8 cellular contexts compared by ENCODE assay signal in genomic region chr11:9568854-9569587, GRCh38. TPM values are rescaled to one million over a fixed set of nuclear protein-coding genes. Genes with fewer than 3 reads are reported as not detected.
A peak's percentile ranks its signal among the peaks of the same experiment; 100 is the strongest.
DNase-seq lines count a peak whose midpoint lies in the region; ATAC-seq, FAIRE-seq and TF ChIP-seq lines count a peak whose summit lies in the region.

No MANE protein-coding gene starts in this region.

- H3K18ac ChIP-seq in IMR-90 (ENCODE audit: low read depth, low read length), result peak overlapping the region; percentile 31; the same call in 1 of the 2 replicates

- H2BK20ac ChIP-seq in IMR-90 (ENCODE audit: low read depth, low read length), result peak overlapping the region; percentile 73

- peak overlapping the region; percentile 93 for H2BK120ac ChIP-seq in IMR-90 (ENCODE audit: low read depth, low read length)

- H4K5ac ChIP-seq in IMR-90 (ENCODE audit: low read depth, low read length), result peak overlapping the region; percentile 19; the same call in 1 of the 2 replicates

- no peaks in the 10 kb centered on the region for H4K20me1 ChIP-seq in IMR-90 (ENCODE audit: insufficient read depth, low read length)

- peak overlapping the region; percentile 33; the same call in 1 of the 2 replicates for H3K9ac ChIP-seq in IMR-90 (ENCODE audit: low read depth, low read length)

- H3K4me1 Mint-ChIP-seq in T-cell, result peaks cover 6 to 32% (median 21%) of the 10 kb centered on the region in 3 donors
- H3K4me1 Mint-ChIP-seq in activated naive CD8-positive, alpha-beta T cell treated with anti-CD3 and anti-CD28 coated beads, Interleukin-2, amount 50 U/mL, for 24 hours, result peaks cover 23% of the 10 kb centered on the region

- WGBS in IMR-90 (ENCODE audit: extremely low coverage in 2 of 2, insufficient read length in 1 of 2), 2 experiments, result no CpG with 5 or more reads among the region's 7 CpGs
- 6 to 7% methylated on average over 7 of the region's 7 CpGs for WGBS in pancreas, 2 donors

- TF ChIP-seq RAD21 in IMR-90 (IDR thresholded peaks at IDR 0.05; ENCODE audit: low read length), result peak; percentile 13; the same call in 1 of the 2 replicates

- H2AK5ac ChIP-seq in IMR-90 (ENCODE audit: low read depth, low read length), result peak overlapping the region; percentile 84

- H3K36me3 ChIP-seq in IMR-90 (ENCODE audit: control insufficient read depth, insufficient read depth, low read length) (no peaks in the 10 kb centered on the region), pancreas (no peaks in the 10 kb centered on the region)

- no peak overlapping the region for H3K4me3 Mint-ChIP-seq in T-cell
- H3K4me3 Mint-ChIP-seq in activated naive CD8-positive, alpha-beta T cell treated with anti-CD3 and anti-CD28 coated beads, Interleukin-2, amount 50 U/mL, for 24 hours, result no peak overlapping the region

- TF ChIP-seq POLR2A in IMR-90 (IDR thresholded peaks at IDR 0.05; ENCODE audit: low read depth, low read length), result peak; percentile 86

- H3K9me1 ChIP-seq in IMR-90 (ENCODE audit: insufficient read depth, low read length), result peaks cover 13% of the 10 kb centered on the region

- peaks cover 3% of the 10 kb centered on the region for H3K36me3 Mint-ChIP-seq in T-cell
- H3K36me3 Mint-ChIP-seq in activated naive CD8-positive, alpha-beta T cell treated with anti-CD3 and anti-CD28 coated beads, Interleukin-2, amount 50 U/mL, for 24 hours (ENCODE audit: low read depth), result no peaks in the 10 kb centered on the region

- POLR2A ChIA-PET in IMR-90 (lab: Charles Lee; ENCODE audit: unreplicated experiment), result no interaction called here
- POLR2A ChIA-PET in T-cell (lab: Charles Lee), result interaction anchor here in 1 of 2 donors (1.0 kb wide), 1 partner anchor 8 kb away, joined by 3 read pairs; no protein-coding TSS in a partner anchor

- H3K56ac ChIP-seq in IMR-90 (ENCODE audit: extremely low read depth, insufficient read depth, low read length), result peak overlapping the region; percentile 82

- no peak for TF ChIP-seq CTCF in IMR-90 (conservative IDR thresholded peaks at IDR 0.05; ENCODE audit: low read depth, low read length)
- TF ChIP-seq CTCF in pancreas (IDR thresholded peaks at IDR 0.05), result no peak

- ATAC-seq in IMR-90 (ENCODE audit: low read depth) (peak; percentile 6; the same call in 1 of the 2 replicates), T-cell (replicated peaks in 1 of 4) (no peak), pancreas (peak; percentile 47 to 61 (median 60))
- ATAC-seq in activated naive CD8-positive, alpha-beta T cell treated with anti-CD3 and anti-CD28 coated beads, Interleukin-2, amount 50 U/mL, for 24 hours, result no peak

- H3K27ac ChIP-seq in IMR-90 (ENCODE audit: insufficient read depth, low read length), result peak overlapping the region; percentile 37
- peak overlapping the region; percentile 71 to 96 (median 90) for H3K27ac ChIP-seq in pancreas

- peak overlapping the region; percentile 16; the same call in 1 of the 2 replicates for H3K23ac ChIP-seq in IMR-90 (ENCODE audit: low read depth, low read length)

- CTCF ChIA-PET in IMR-90 (lab: Yijun Ruan, JAX) (interaction anchor here (0.7 kb wide), 1 partner anchor 18 kb away, joined by 3 read pairs; no protein-coding TSS in a partner anchor), T-cell (lab: Charles Lee) (interaction anchor here in 1 of 2 donors (0.8 to 0.9 kb wide), 2 partner anchors 44 to 837 kb away, joined by 3 to 4 read pairs; no protein-coding TSS in a partner anchor)

- BruUV-seq in IMR-90 (replicated peaks; lab: Mats Ljungman, UMichigan), result no TSS peak

- H4K8ac ChIP-seq in IMR-90 (ENCODE audit: low read depth in 2 of 2, low read length in 2 of 2), result peak overlapping the region; percentile 56 to 72

- H3K4me1 ChIP-seq in IMR-90 (ENCODE audit: control insufficient read depth, insufficient read depth, low read length), result peaks cover 8% of the 10 kb centered on the region
- H3K4me1 ChIP-seq in pancreas, result peaks cover 30 to 34% (median 32%) of the 10 kb centered on the region in 3 donors

- H2AFZ ChIP-seq in IMR-90 (replicated peaks; ENCODE audit: low read length, poor library complexity), result peak overlapping the region; percentile 52

- peak; percentile 85 for FAIRE-seq in pancreas (lab: Jason Lieb, UNC)

- H2AK9ac ChIP-seq in IMR-90 (replicated peaks; ENCODE audit: low read depth, low read length, poor library complexity), result no peak overlapping the region

- H2BK5ac ChIP-seq in IMR-90 (ENCODE audit: low read depth, low read length, poor library complexity, severe bottlenecking), result peak overlapping the region; percentile 76

- peak overlapping the region; percentile 45 to 81 for H3K27ac Mint-ChIP-seq in T-cell
- H3K27ac Mint-ChIP-seq in activated naive CD8-positive, alpha-beta T cell treated with anti-CD3 and anti-CD28 coated beads, Interleukin-2, amount 50 U/mL, for 24 hours, result no peak overlapping the region

- H3K9me3 ChIP-seq in IMR-90 (ENCODE audit: control insufficient read depth, insufficient read depth, low read length) (no peaks in the 10 kb centered on the region), pancreas (no peaks in the 10 kb centered on the region)

- dilution Hi-C loops in IMR-90 (cut with HindIII; ENCODE audit: low sequenced_read_pairs, unreplicated experiment), result no loop called here

- in situ Hi-C loops in IMR-90 (cut with MboI; ENCODE audit: low sequenced_read_pairs), result no loop called here

- no peaks in the 10 kb centered on the region for H3K9me3 Mint-ChIP-seq in T-cell
- no peaks in the 10 kb centered on the region for H3K9me3 Mint-ChIP-seq in activated naive CD8-positive, alpha-beta T cell treated with anti-CD3 and anti-CD28 coated beads, Interleukin-2, amount 50 U/mL, for 24 hours

- DNase-seq in COLO668 (lab: John Stamatoyannopoulos, UW; ENCODE audit: unreplicated experiment), result peak; percentile 78
- peak; percentile 89 for DNase-seq in IMR-90
- peak in 1 of 34 experiments; percentile 14 for DNase-seq in T-cell
- peak; percentile 95 for DNase-seq in fibroblast of the conjunctiva (ENCODE audit: low read depth)
- DNase-seq in pancreas, result peak; percentile 67 to 84 (median 74)
- DNase-seq in NCI-H1092 treated with DMSO at 0.1 percent for 48 hours (lab: John Stamatoyannopoulos, UW), result no peak
- DNase-seq in putamen (ENCODE audit: low spot score), result no peak
- DNase-seq in activated naive CD8-positive, alpha-beta T cell treated with anti-CD3 and anti-CD28 coated beads, Interleukin-2, amount 50 U/mL, for 24 hours, result no peak

- H3K27me3 Mint-ChIP-seq in T-cell, result no peaks in the 10 kb centered on the region
- H3K27me3 Mint-ChIP-seq in activated naive CD8-positive, alpha-beta T cell treated with anti-CD3 and anti-CD28 coated beads, Interleukin-2, amount 50 U/mL, for 24 hours, result no peaks in the 10 kb centered on the region

- H2BK15ac ChIP-seq in IMR-90 (ENCODE audit: low read depth, low read length), result peak overlapping the region; percentile 4; the same call in 2 of the 3 replicates

- H3K4me2 ChIP-seq in IMR-90 (ENCODE audit: low read depth, low read length), result peak overlapping the region; percentile 58

- H4K91ac ChIP-seq in IMR-90 (ENCODE audit: insufficient read depth, low read depth, low read length), result peak overlapping the region; percentile 90

- intact Hi-C loops in IMR-90 (cut with micrococcal nuclease) (no loop called here), pancreas (cut with DNase I) (no loop called here)

- H3K79me1 ChIP-seq in IMR-90 (ENCODE audit: low read depth in 1 of 2, low read length in 2 of 2), result peaks cover 3 to 32% of the 10 kb centered on the region in 2 experiments; a peak in 3 of 4 replicates

- peak overlapping the region; percentile 44 for H3K14ac ChIP-seq in IMR-90 (replicated peaks; ENCODE audit: low read depth, low read length)

- H3K4me3 ChIP-seq in IMR-90 (ENCODE audit: insufficient read depth, low read depth, low read length) (no peak overlapping the region), pancreas (peak overlapping the region in 2 of 4 donors; percentile 6 to 12)

- no peaks in the 10 kb centered on the region for H3K27me3 ChIP-seq in IMR-90 (ENCODE audit: control insufficient read depth, insufficient read depth, low read length)
- H3K27me3 ChIP-seq in pancreas, result no peaks in the 10 kb centered on the region

- H3K4ac ChIP-seq in IMR-90 (ENCODE audit: low read depth, low read length), result peak overlapping the region; percentile 92

TF ChIP-seq in IMR-90, 13 proteins besides CTCF, POLR2A, EP300 and RAD21 (continues in another document):
- TF ChIP-seq MAFK (IDR thresholded peaks at IDR 0.05; ENCODE audit: low read depth, low read length) (no peak), NFE2L2 (IDR thresholded peaks at IDR 0.05; ENCODE audit: low read depth, low read length) (no peak), RCOR1 (IDR thresholded peaks at IDR 0.05; ENCODE audit: insufficient replicate concordance, low read length) (no peak), SMC3 (IDR thresholded peaks at IDR 0.05; ENCODE audit: low read depth, low read length) (no peak), FOS (IDR thresholded peaks at IDR 0.05; ENCODE audit: low read depth, low read length) (no peak), RFX5 (IDR thresholded peaks at IDR 0.05; ENCODE audit: low read depth, low read length) (peak; percentile 58; the same call in 1 of the 2 replicates), MXI1 (IDR thresholded peaks at IDR 0.05; ENCODE audit: borderline replicate concordance, low read depth, low read length) (peak; percentile 37; the same call in 1 of the 2 replicates), BHLHE40 (IDR thresholded peaks at IDR 0.05; ENCODE audit: low read depth, low read length) (no peak; the same call in 1 of the 2 replicates), CHD1 (IDR thresholded peaks at IDR 0.05; ENCODE audit: low read depth, low read length) (peak; percentile 63), USF2 (IDR thresholded peaks at IDR 0.05; ENCODE audit: low read depth, low read length) (no peak), CEBPB (IDR thresholded peaks at IDR 0.05; ENCODE audit: low read depth, low read length) (peak; percentile 37; the same call in 1 of the 2 replicates), MAZ (IDR thresholded peaks at IDR 0.05; ENCODE audit: borderline replicate concordance, low read depth, low read length) (peak; percentile 9; the same call in 1 of the 2 replicates)

RNA-seq across cellular contexts. Expression of gene WEE1, which starts 4.4 kb away (rescaled TPM):
- total RNA-seq in IMR-90 (2012; rRNA removed), result 29.2 and 45.5 TPM in 2 replicates
- 20.2 and 26.5 TPM in 2 replicates for polyA plus RNA-seq in IMR-90 (2012; rRNA removed)
- polyA plus RNA-seq in IMR-90 (2012; cell fraction: cytosol; rRNA removed), result 3.7 and 5.6 TPM in 2 replicates
- 10.9 and 83.2 TPM in 2 replicates for polyA plus RNA-seq in IMR-90 (2012; cell fraction: nucleus; rRNA removed; ENCODE audit: low replicate concordance)
- total RNA-seq in T-cell, result 10 to 100 TPM in 1 of 5 donors, 1 to 10 TPM in 4; 3.8 to 13.5 (median 6.2) TPM
- total RNA-seq in pancreas, result 10 to 100 TPM in 1 of 6 donors, 1 to 10 TPM in 5; 4.2 to 10.7 (median 6.2) TPM
- 1 to 10 TPM; 2.6 to 7.8 TPM for polyA plus RNA-seq in pancreas

Comparison
In these comparisons a context has a peak if more than half of its experiments do, and no peak if none do; other contexts are left out.
1. DNase-seq: peak in COLO668 (single experiment), IMR-90 (single experiment), fibroblast of the conjunctiva (single experiment) and pancreas (6 of 6); none in NCI-H1092 treated with DMSO at 0.1 percent for 48 hours (single experiment), putamen (single experiment) and activated naive CD8-positive, alpha-beta T cell treated with anti-CD3 and anti-CD28 coated beads, Interleukin-2, amount 50 U/mL, for 24 hours (single experiment).
2. ATAC-seq: peak in IMR-90 (single experiment) and pancreas (4 of 4); none in T-cell (0 of 4) and activated naive CD8-positive, alpha-beta T cell treated with anti-CD3 and anti-CD28 coated beads, Interleukin-2, amount 50 U/mL, for 24 hours (single experiment).